Comparison of ENCODE assay signal across 8 cellular contexts in genomic region chr3:49802719-49803463, GRCh38. TPM values are rescaled to one million over a fixed set of nuclear protein-coding genes. Genes with fewer than 3 reads are reported as not detected.
DNase-seq lines count a peak whose midpoint lies in the region; ATAC-seq and TF ChIP-seq lines count a peak whose summit lies in the region.

INKA1 (plus strand) TSS chr3:49803261; CDS start chr3:49803393, 132 bp downstream.

- peak; percentile 4 for TF ChIP-seq CTCF in DOHH2 (IDR thresholded peaks at IDR 0.05; ENCODE audit: low read depth, low read length, poor library complexity, severe bottlenecking)

- WGBS in neuronal stem cell (ENCODE audit: extremely low coverage in 2 of 2, insufficient read length in 2 of 2, insufficient replicate concordance in 1 of 2), 2 donors, result no CpG with 5 or more reads among the region's 71 CpGs

- H3K79me1 ChIP-seq in neuronal stem cell (ENCODE audit: low read depth, low read length), result no peaks in the 10 kb centered on the region

- peak within 1 kb of the TSS; percentile 16 for H3K23ac ChIP-seq in neuronal stem cell (ENCODE audit: low read depth, low read length, poor library complexity)

- H3K4me3 ChIP-seq in DOHH2 (ENCODE audit: low read length) (peak within 1 kb of the TSS; percentile 90), neuronal stem cell (ENCODE audit: low read length in 2 of 2) (peak within 1 kb of the TSS; percentile 65 to 91), subcutaneous abdominal adipose tissue (ENCODE audit: low read depth in 1 of 5, low read length in 5 of 5) (peak within 1 kb of the TSS; percentile 73 to 92 (median 88))

- H2AK5ac ChIP-seq in neuronal stem cell (ENCODE audit: low read depth, low read length), result peak within 1 kb of the TSS; percentile 40

- H3K9me3 ChIP-seq in DOHH2 (ENCODE audit: control insufficient read depth, insufficient read depth, low read length) (no peaks in the 10 kb centered on the region), neuronal stem cell (replicated peaks in 1 of 2; ENCODE audit: control insufficient read depth in 2 of 2, insufficient read depth in 1 of 2, low read depth in 1 of 2, low read length in 2 of 2) (no peaks in the 10 kb centered on the region), subcutaneous abdominal adipose tissue (ENCODE audit: control insufficient read depth in 5 of 5, low read length in 5 of 5) (no peaks in the 10 kb centered on the region)

- H3K4me2 ChIP-seq in DOHH2 (ENCODE audit: low read length) (peak within 1 kb of the TSS; percentile 99), neuronal stem cell (ENCODE audit: insufficient read depth, low read length, poor library complexity, severe bottlenecking) (peak within 1 kb of the TSS; percentile 87)

- peak within 1 kb of the TSS; percentile 97 for H3K18ac ChIP-seq in neuronal stem cell (ENCODE audit: low read length)

- H3K27ac ChIP-seq in DOHH2 (ENCODE audit: low read depth, low read length), result peak within 1 kb of the TSS; percentile 98
- H3K27ac ChIP-seq in neuronal stem cell (replicated peaks; ENCODE audit: low read length), result no peak within 1 kb of the TSS
- peak within 1 kb of the TSS; percentile 81 for H3K27ac ChIP-seq in subcutaneous abdominal adipose tissue (ENCODE audit: low read depth, low read length)

- H3K79me2 ChIP-seq in DOHH2 (ENCODE audit: control insufficient read depth, low read length), result peaks cover 19% of the 10 kb centered on the region

- no peak within 1 kb of the TSS for H3K4ac ChIP-seq in neuronal stem cell (ENCODE audit: low read length)

- H2AFZ ChIP-seq in neuronal stem cell (ENCODE audit: low read length), result peak within 1 kb of the TSS; percentile 99

- H3K36me3 ChIP-seq in DOHH2 (ENCODE audit: control insufficient read depth, low read length), result peaks cover 22% of the 10 kb centered on the region
- no peaks in the 10 kb centered on the region for H3K36me3 ChIP-seq in neuronal stem cell (replicated peaks in 1 of 2; ENCODE audit: control insufficient read depth in 2 of 2, insufficient read depth in 2 of 2, low read length in 2 of 2)
- peaks cover 0 to 8% (median 3%) of the 10 kb centered on the region in 5 donors for H3K36me3 ChIP-seq in subcutaneous abdominal adipose tissue (ENCODE audit: control insufficient read depth in 5 of 5, insufficient read depth in 5 of 5, low read length in 5 of 5)

- H3K9me2 ChIP-seq in DOHH2 (replicated peaks; ENCODE audit: control insufficient read depth, low read length), result no peaks in the 10 kb centered on the region

- peak within 1 kb of the TSS; percentile 48 for H2BK5ac ChIP-seq in neuronal stem cell (ENCODE audit: low read length)

- H3K27me3 ChIP-seq in DOHH2 (ENCODE audit: control insufficient read depth, low read length) (no peaks in the 10 kb centered on the region), neuronal stem cell (ENCODE audit: control insufficient read depth in 3 of 3, insufficient read depth in 3 of 3, low read depth in 1 of 3, low read length in 3 of 3) (peaks cover 0 to 41% (median 15%) of the 10 kb centered on the region in 3 experiments), subcutaneous abdominal adipose tissue (ENCODE audit: control insufficient read depth in 5 of 5, insufficient read depth in 4 of 5, low read length in 5 of 5) (no peaks in the 10 kb centered on the region)

- DNase-seq in KG1 (lab: John Stamatoyannopoulos, UW) (peak; percentile 82), foreskin melanocyte (peak; percentile 73), neuronal stem cell (ENCODE audit: low spot score) (peak; percentile 84)
- peak; percentile 83 for DNase-seq in activated gamma-delta T cell treated with anti-CD3 and anti-CD28 coated beads, Interleukin-2, amount 50 U/mL, for 16 hours (ENCODE audit: low read depth)

- H2BK120ac ChIP-seq in neuronal stem cell (ENCODE audit: low read depth, low read length), result no peak within 1 kb of the TSS

- peak within 1 kb of the TSS; percentile 45 for H2BK15ac ChIP-seq in neuronal stem cell (ENCODE audit: low read length)

- ATAC-seq in GM21619 (IDR thresholded peaks at IDR 0.05; ENCODE audit: unreplicated experiment), result peak; percentile 44

- peak; percentile 52 for TF ChIP-seq POLR2A in Raji (IDR thresholded peaks at IDR 0.05; ENCODE audit: insufficient read depth, low read depth, low read length)

- peak within 1 kb of the TSS; percentile 58 for H3K14ac ChIP-seq in neuronal stem cell (ENCODE audit: low read length)

- H3K4me1 ChIP-seq in DOHH2 (ENCODE audit: control insufficient read depth, low read length), result peaks cover 54% of the 10 kb centered on the region
- H3K4me1 ChIP-seq in neuronal stem cell (ENCODE audit: control insufficient read depth in 2 of 2, insufficient read depth in 1 of 2, low read depth in 1 of 2, low read length in 2 of 2), result peaks cover 26 to 45% of the 10 kb centered on the region in 2 donors
- peaks cover 16 to 61% (median 52%) of the 10 kb centered on the region in 5 donors for H3K4me1 ChIP-seq in subcutaneous abdominal adipose tissue (ENCODE audit: control insufficient read depth in 5 of 5, insufficient read depth in 5 of 5, low read length in 5 of 5)

- H3F3A ChIP-seq in DOHH2 (ENCODE audit: control insufficient read depth, insufficient read depth), result peaks cover 22% of the 10 kb centered on the region

- no peak within 1 kb of the TSS for H4K8ac ChIP-seq in neuronal stem cell (ENCODE audit: low read depth, low read length)

- no peaks in the 10 kb centered on the region for H4K20me1 ChIP-seq in DOHH2 (ENCODE audit: control insufficient read depth, insufficient read depth, low read depth, low read length)

- H3K9ac ChIP-seq in neuronal stem cell (ENCODE audit: low read depth, low read length, poor library complexity) (peak within 1 kb of the TSS; percentile 85), subcutaneous abdominal adipose tissue (ENCODE audit: low read length in 5 of 5) (peak within 1 kb of the TSS; percentile 48 to 88 (median 80))

- peak within 1 kb of the TSS; percentile 35 for H2BK12ac ChIP-seq in neuronal stem cell (ENCODE audit: low read length)

- peak within 1 kb of the TSS; percentile 19 for H4K91ac ChIP-seq in neuronal stem cell (ENCODE audit: low read depth, low read length, poor library complexity)

RNA-seq across cellular contexts. Expression of gene INKA1, which starts in this region (rescaled TPM):
- 0.56 TPM for polyA plus RNA-seq in neuronal stem cell (2013, experiment 1 of 2)
- 0.42 TPM for polyA plus RNA-seq in neuronal stem cell (2013, experiment 2 of 2)
